In genomic region chr14:85534435-85534834, GRCh38 we compare ENCODE assay signal across 9 cellular contexts. TPM values are rescaled to one million over a fixed set of nuclear protein-coding genes. Genes with fewer than 3 reads are reported as not detected.
DNase-seq lines count a peak whose midpoint lies in the region; ATAC-seq, FAIRE-seq and TF ChIP-seq lines count a peak whose summit lies in the region.
"Had no signal": no experiment of that assay in that cellular context is flagged by ENCODE, and none has a peak within 500 bp of the region (broad histone marks: within the 10 kb centered on the region; RNA-seq: fewer than 3 reads in every experiment).

No MANE protein-coding gene starts in this region.

- H3K9ac ChIP-seq in IMR-90 (ENCODE audit: low read depth, low read length) (peak overlapping the region; percentile 69), endodermal cell (ENCODE audit: extremely low read depth, low read length, poor library complexity, severe bottlenecking) (peak overlapping the region; percentile 39)

- no peaks in the 10 kb centered on the region for H3K9me1 ChIP-seq in IMR-90 (ENCODE audit: insufficient read depth, low read length)

- H3K36me3 ChIP-seq in IMR-90 (ENCODE audit: control insufficient read depth, insufficient read depth, low read length): no peaks in the 10 kb centered on the region
- H3K36me3 ChIP-seq in endodermal cell (ENCODE audit: control insufficient read depth, insufficient read depth, low read length): no peaks in the 10 kb centered on the region
- no peaks in the 10 kb centered on the region for H3K36me3 ChIP-seq in muscle layer of duodenum (ENCODE audit: control insufficient read depth in 1 of 2, insufficient read depth in 2 of 2, low read length in 2 of 2)

- no peak overlapping the region for H2BK5ac ChIP-seq in IMR-90 (ENCODE audit: low read depth, low read length, poor library complexity, severe bottlenecking)

- H2BK120ac ChIP-seq in IMR-90 (ENCODE audit: low read depth, low read length): peak overlapping the region; percentile 44; the same call in 1 of the 2 replicates

- no peak overlapping the region for H2BK20ac ChIP-seq in IMR-90 (ENCODE audit: low read depth, low read length)

- POLR2A ChIA-PET in A549 (lab: Yijun Ruan, JAX) (no interaction called here), IMR-90 (lab: Charles Lee; ENCODE audit: unreplicated experiment) (no interaction called here)
- POLR2A ChIA-PET in activated CD4-positive, alpha-beta T cell treated with anti-CD3 and anti-CD28 coated beads for 36 hours (lab: Charles Lee): no interaction called here

- H3K23ac ChIP-seq in IMR-90 (ENCODE audit: low read depth, low read length): peak overlapping the region; percentile 86

- CTCF ChIA-PET in A549 (lab: Yijun Ruan, JAX): interaction anchor here (1.2 to 1.3 kb wide), 2 partner anchors 42 to 309 kb away, joined by 3 to 5 read pairs; no protein-coding TSS in a partner anchor
- CTCF ChIA-PET in IMR-90 (lab: Yijun Ruan, JAX): interaction anchor here (0.5 to 0.9 kb wide), 3 partner anchors 490 to 1755 kb away, joined by 3 to 5 read pairs (median 3); no protein-coding TSS in a partner anchor
- CTCF ChIA-PET in activated CD4-positive, alpha-beta T cell treated with anti-CD3 and anti-CD28 coated beads for 36 hours (lab: Charles Lee): interaction anchor here (1.2 kb wide), 1 partner anchor 14 kb away, joined by 3 read pairs; no protein-coding TSS in a partner anchor

- no peak for FAIRE-seq in A549 (lab: Jason Lieb, UNC)

- H3K4me3 ChIP-seq in A549: peak overlapping the region; percentile 51
- H3K4me3 ChIP-seq in IMR-90 (ENCODE audit: insufficient read depth, low read depth, low read length): peak overlapping the region; percentile 67
- peak overlapping the region; percentile 94 for H3K4me3 ChIP-seq in endodermal cell (ENCODE audit: low read length)
- H3K4me3 ChIP-seq in muscle layer of duodenum (ENCODE audit: low read depth in 1 of 2, low read length in 2 of 2): peak overlapping the region; percentile 52 to 69

- peak overlapping the region; percentile 80 for H2AFZ ChIP-seq in IMR-90 (replicated peaks; ENCODE audit: low read length, poor library complexity)

- TF ChIP-seq RAD21 in A549 (conservative IDR thresholded peaks at IDR 0.05 in 1 of 2, IDR thresholded peaks at IDR 0.05 in 1 of 2) (no peak), IMR-90 (IDR thresholded peaks at IDR 0.05; ENCODE audit: low read length) (no peak)

- H3K4me3 Mint-ChIP-seq in endodermal cell: peak overlapping the region; percentile 61
- H3K4me3 Mint-ChIP-seq in activated CD4-positive, alpha-beta T cell treated with anti-CD3 and anti-CD28 coated beads for 36 hours: no peak overlapping the region

- peak overlapping the region; percentile 34 for H3K18ac ChIP-seq in IMR-90 (ENCODE audit: low read depth, low read length)

- peaks cover 3% of the 10 kb centered on the region; the same call in 1 of the 2 replicates for H4K20me1 ChIP-seq in IMR-90 (ENCODE audit: insufficient read depth, low read length)

- H3K9me3 ChIP-seq in A549 (no peaks in the 10 kb centered on the region), IMR-90 (ENCODE audit: control insufficient read depth, insufficient read depth, low read length) (no peaks in the 10 kb centered on the region), endodermal cell (ENCODE audit: control insufficient read depth, low read length) (no peaks in the 10 kb centered on the region), muscle layer of duodenum (ENCODE audit: control insufficient read depth in 1 of 2, low read length in 2 of 2) (no peaks in the 10 kb centered on the region)

- H2AK9ac ChIP-seq in IMR-90 (replicated peaks; ENCODE audit: low read depth, low read length, poor library complexity): peak overlapping the region; percentile 20

- no TSS peak for BruUV-seq in IMR-90 (replicated peaks; lab: Mats Ljungman, UMichigan)

- H3K9me3 Mint-ChIP-seq in endodermal cell: no peaks in the 10 kb centered on the region
- no peaks in the 10 kb centered on the region for H3K9me3 Mint-ChIP-seq in activated CD4-positive, alpha-beta T cell treated with anti-CD3 and anti-CD28 coated beads for 36 hours (ENCODE audit: low read depth)

- 58% methylated on average over 17 of the region's 17 CpGs for WGBS in A549 (ENCODE audit: missing lambda C conversion rate)
- WGBS in IMR-90 (ENCODE audit: extremely low coverage in 2 of 2, insufficient read length in 1 of 2), 2 experiments: 0% methylated on average over 3 of the region's 17 CpGs; no CpG with 5 or more reads in 1 of the 2 experiments
- WGBS in endodermal cell (ENCODE audit: insufficient coverage in 1 of 2, insufficient read length in 1 of 2), 2 experiments: 0% methylated on average over 5 to 17 of the region's 17 CpGs

- 0 out of 3 replicates have a peak, but pooled peaks cover 8% of the 10 kb centered on the region for H3K4me1 ChIP-seq in A549
- H3K4me1 ChIP-seq in IMR-90 (ENCODE audit: control insufficient read depth, insufficient read depth, low read length): no peaks in the 10 kb centered on the region; the same call in 1 of the 2 replicates
- no peaks in the 10 kb centered on the region for H3K4me1 ChIP-seq in endodermal cell (ENCODE audit: control insufficient read depth, insufficient read depth, low read length)
- H3K4me1 ChIP-seq in muscle layer of duodenum (ENCODE audit: control insufficient read depth in 1 of 2, insufficient read depth in 2 of 2, low read length in 2 of 2): peaks cover 0 to 42% of the 10 kb centered on the region in 2 donors

- TF ChIP-seq EP300 in A549 (IDR thresholded peaks at IDR 0.05): no peak

- H4K5ac ChIP-seq in IMR-90 (ENCODE audit: low read depth, low read length): no peak overlapping the region

- in situ Hi-C loops in IMR-90 (cut with MboI; ENCODE audit: low sequenced_read_pairs): loop anchor here (25.0 kb wide), 1 partner anchor 503 kb away; no protein-coding TSS in a partner anchor

- H3K27me3 ChIP-seq in IMR-90 (ENCODE audit: control insufficient read depth, insufficient read depth, low read length) (no peaks in the 10 kb centered on the region), endodermal cell (ENCODE audit: control insufficient read depth, insufficient read depth, low read length, poor library complexity, severe bottlenecking) (peaks cover 14% of the 10 kb centered on the region), muscle layer of duodenum (ENCODE audit: low read depth, low read length) (peaks cover 35% of the 10 kb centered on the region)

- H4K91ac ChIP-seq in IMR-90 (ENCODE audit: insufficient read depth, low read depth, low read length): 0 out of 2 replicates have a peak overlapping the region, but pooled peaks have one; percentile 51

- H3K27ac ChIP-seq in A549 (no peak overlapping the region), IMR-90 (ENCODE audit: insufficient read depth, low read length) (0 out of 2 replicates have a peak overlapping the region, but pooled peaks have one; percentile 4), endodermal cell (ENCODE audit: low read depth, low read length) (no peak overlapping the region), muscle layer of duodenum (ENCODE audit: low read length) (peak overlapping the region; percentile 2)

- peaks cover 57% of the 10 kb centered on the region for H3K27me3 Mint-ChIP-seq in endodermal cell (ENCODE audit: insufficient read depth)
- H3K27me3 Mint-ChIP-seq in activated CD4-positive, alpha-beta T cell treated with anti-CD3 and anti-CD28 coated beads for 36 hours: peaks cover 57% of the 10 kb centered on the region

- peaks cover 41% of the 10 kb centered on the region for H3K4me1 Mint-ChIP-seq in endodermal cell
- peaks cover 15% of the 10 kb centered on the region for H3K4me1 Mint-ChIP-seq in activated CD4-positive, alpha-beta T cell treated with anti-CD3 and anti-CD28 coated beads for 36 hours

- DNase-seq in A549 (ENCODE audit: low read depth in 1 of 2, low spot score in 1 of 2) (no peak), IMR-90 (peak; percentile 24), endodermal cell (peak; percentile 62), omental fat pad (ENCODE audit: low spot score) (no peak), OCI-M1 (lab: John Stamatoyannopoulos, UW) (no peak)
- no peak for DNase-seq in activated CD4-positive, alpha-beta T cell treated with anti-CD3 and anti-CD28 coated beads for 36 hours
- DNase-seq: Calu3 had no signal

- TF ChIP-seq CTCF in A549 (IDR thresholded peaks at IDR 0.05) (no peak), IMR-90 (conservative IDR thresholded peaks at IDR 0.05; ENCODE audit: low read depth, low read length) (no peak), endodermal cell (conservative IDR thresholded peaks at IDR 0.05) (no peak), omental fat pad (IDR thresholded peaks at IDR 0.05) (no peak)

- H3K4me2 ChIP-seq in A549 (peak overlapping the region; percentile 85), IMR-90 (ENCODE audit: low read depth, low read length) (peak overlapping the region; percentile 88)

- H3K36me3 Mint-ChIP-seq in endodermal cell (ENCODE audit: low read depth): no peaks in the 10 kb centered on the region
- no peaks in the 10 kb centered on the region for H3K36me3 Mint-ChIP-seq in activated CD4-positive, alpha-beta T cell treated with anti-CD3 and anti-CD28 coated beads for 36 hours (ENCODE audit: low read depth)

- no peak overlapping the region for H3K27ac Mint-ChIP-seq in endodermal cell
- H3K27ac Mint-ChIP-seq in activated CD4-positive, alpha-beta T cell treated with anti-CD3 and anti-CD28 coated beads for 36 hours: no peak overlapping the region

- TF ChIP-seq POLR2A in A549 (IDR thresholded peaks at IDR 0.05; ENCODE audit: low read length): no peak
- no peak for TF ChIP-seq POLR2A in IMR-90 (IDR thresholded peaks at IDR 0.05; ENCODE audit: low read depth, low read length)

- no peak overlapping the region for H2BK15ac ChIP-seq in IMR-90 (ENCODE audit: low read depth, low read length)

- intact Hi-C loops in IMR-90 (cut with micrococcal nuclease): loop anchor here (2.0 to 10.0 kb wide), 5 partner anchors 78 to 1800 kb away; no protein-coding TSS in a partner anchor
- intact Hi-C loops in activated CD4-positive, alpha-beta T cell treated with anti-CD3 and anti-CD28 coated beads for 36 hours (cut with DNase I, micrococcal nuclease): no loop called here

- H3K14ac ChIP-seq in IMR-90 (replicated peaks; ENCODE audit: low read depth, low read length): peak overlapping the region; percentile 85

- H4K8ac ChIP-seq in IMR-90 (ENCODE audit: low read depth in 2 of 2, low read length in 2 of 2): peak overlapping the region in 1 of 2 experiments; percentile 44; a peak in 1 of 4 replicates

- ATAC-seq in A549 (no peak), IMR-90 (ENCODE audit: low read depth) (no peak), omental fat pad (ENCODE audit: low FRiP score) (no peak), GM18502 (IDR thresholded peaks at IDR 0.05; ENCODE audit: poor library complexity, unreplicated experiment) (no peak)
- no peak for ATAC-seq in activated CD4-positive, alpha-beta T cell treated with anti-CD3 and anti-CD28 coated beads for 36 hours

- H3K4ac ChIP-seq in IMR-90 (ENCODE audit: low read depth, low read length): peak overlapping the region; percentile 44; the same call in 1 of the 2 replicates

- H3K56ac ChIP-seq in IMR-90 (ENCODE audit: extremely low read depth, insufficient read depth, low read length): peak overlapping the region; percentile 60

- peaks cover 7 to 29% of the 10 kb centered on the region in 2 experiments for H3K79me1 ChIP-seq in IMR-90 (ENCODE audit: low read depth in 1 of 2, low read length in 2 of 2)

- H2AK5ac ChIP-seq in IMR-90 (ENCODE audit: low read depth, low read length): no peak overlapping the region; the same call in 1 of the 2 replicates

- dilution Hi-C loops in IMR-90 (cut with HindIII; ENCODE audit: low sequenced_read_pairs, unreplicated experiment): no loop called here

RNA-seq across cellular contexts. Expression of gene FLRT2, which starts 4.5 kb away (rescaled TPM):
- 6.4 and 7.5 TPM in 2 replicates for polyA plus RNA-seq in A549 (2011; rRNA removed)
- polyA plus RNA-seq in A549 (2012; cell fraction: cytosol; rRNA removed): 2.6 and 4.2 TPM in 2 replicates
- polyA plus RNA-seq in A549 (2012; cell fraction: nucleus; rRNA removed): 13.0 and 24.3 TPM in 2 replicates
- 6.6 to 7.0 TPM (median 6.8 TPM) in 3 replicates for polyA plus RNA-seq in A549 (2017; fragmentation: RNase III; extraction: RNeasy Plus Mini Kit Qiagen cat#74134 plus additional on column Dnase treatment)
- 12.6 and 13.3 TPM in 2 replicates for polyA minus RNA-seq in A549 (2011; rRNA and poly(A)+ RNA removed)
- total RNA-seq in IMR-90 (2012; rRNA removed): 11.1 and 13.1 TPM in 2 replicates
- polyA plus RNA-seq in IMR-90 (2012; rRNA removed): 8.8 and 10.2 TPM in 2 replicates
- 3.2 and 4.0 TPM in 2 replicates for polyA plus RNA-seq in IMR-90 (2012; cell fraction: cytosol; rRNA removed)
- polyA plus RNA-seq in IMR-90 (2012; cell fraction: nucleus; rRNA removed; ENCODE audit: low replicate concordance): 12.2 and 48.3 TPM in 2 replicates
- total RNA-seq in endodermal cell: 10 to 100 TPM; 26.8 to 36.4 TPM
- polyA plus RNA-seq in endodermal cell (2013, experiment 1 of 2): 11.4 TPM
- polyA plus RNA-seq in endodermal cell (2013, experiment 2 of 2): 9.7 TPM
- 10 to 100 TPM; 15.9 to 71.4 (median 23.8) TPM for total RNA-seq in omental fat pad
- total RNA-seq in activated CD4-positive, alpha-beta T cell treated with anti-CD3 and anti-CD28 coated beads for 36 hours: not detected
- total RNA-seq: Calu3 had no signal

Comparison
In these comparisons a context has a peak if more than half of its experiments do, and no peak if none do; other contexts are left out.
1. DNase-seq: peak in IMR-90 (single experiment) and endodermal cell (single experiment); none in A549 (0 of 2), omental fat pad (single experiment), activated CD4-positive, alpha-beta T cell treated with anti-CD3 and anti-CD28 coated beads for 36 hours (single experiment) and OCI-M1 (single experiment).
2. H3K27ac ChIP-seq: peak in IMR-90 (single experiment) and muscle layer of duodenum (single experiment); none in A549 (0 of 2) and endodermal cell (single experiment).
3. RNA of gene FLRT2, which starts 4.5 kb away (total RNA-seq): 26.8 to 36.4 TPM in endodermal cell, 15.9 to 71.4 TPM in omental fat pad and 11.1 to 13.1 TPM in IMR-90; not detected in activated CD4-positive, alpha-beta T cell treated with anti-CD3 and anti-CD28 coated beads for 36 hours; every median in the first group is over 10 times any median in the second.
4. Peak in every context shown above with its lines, with median percentiles within 50 percentile points of each other: H3K4me3 ChIP-seq.